ENCODE assay signal across 14 cellular contexts in genomic region chr3:58528629-58529028, GRCh38. TPM values are rescaled to one million over a fixed set of nuclear protein-coding genes. Genes with fewer than 3 reads are reported as not detected.
DNase-seq lines count a peak whose midpoint lies in the region; ATAC-seq, FAIRE-seq and TF ChIP-seq lines count a peak whose summit lies in the region.
"Had no signal": no experiment of that assay in that cellular context is flagged by ENCODE, and none has a peak within 500 bp of the region (broad histone marks: within the 10 kb centered on the region; RNA-seq: fewer than 3 reads in every experiment).

No MANE protein-coding gene starts in this region.

- TF ChIP-seq CTCF in brain (conservative IDR thresholded peaks at IDR 0.05) (no peak), kidney (IDR thresholded peaks at IDR 0.05; ENCODE audit: borderline replicate concordance, extremely low read depth, insufficient read depth) (no peak), neural progenitor cell (IDR thresholded peaks at IDR 0.05) (no peak)

- intact Hi-C loops in kidney (cut with DNase I) (no loop called here), posterior vena cava (cut with DNase I) (loop anchor here in 1 of 2 donors (10.0 kb wide), 1 partner anchor 104 kb away; no protein-coding TSS in a partner anchor)

- H3K9me3 Mint-ChIP-seq in brain, result peaks cover 0 to 2% (median 0%) of the 10 kb centered on the region in 5 experiments
- H3K9me3 Mint-ChIP-seq in neural progenitor cell, result peaks cover 3% of the 10 kb centered on the region
- H3K9me3 Mint-ChIP-seq: activated CD4-positive, alpha-beta memory T cell treated with anti-CD3 and anti-CD28 coated beads for 36 hours; CD4-positive, CD25-positive, alpha-beta regulatory T cell; central memory CD8-positive, alpha-beta T cell; immature natural killer cell had no signal

- peak; percentile 35 for DNase-seq in AG08396 (ENCODE audit: low spot score)
- DNase-seq in kidney, result peak; percentile 82
- no peak for DNase-seq in posterior vena cava (ENCODE audit: low spot score)
- no peak for DNase-seq in HEK293T (ENCODE audit: extremely low spot score)
- DNase-seq in neural progenitor cell (ENCODE audit: low spot score), result no peak
- DNase-seq: activated CD4-positive, alpha-beta memory T cell treated with anti-CD3 and anti-CD28 coated beads for 36 hours; CD4-positive, CD25-positive, alpha-beta regulatory T cell; immature natural killer cell; KG1; SHP77 treated with DMSO at 0.1 percent for 48 hours had no signal

- H3K4me3 ChIP-seq in kidney (ENCODE audit: low read length in 2 of 2), result no peak overlapping the region
- no peak overlapping the region for H3K4me3 ChIP-seq in neural progenitor cell

- no peak for TF ChIP-seq EP300 in Ishikawa (IDR thresholded peaks at IDR 0.05; ENCODE audit: borderline replicate concordance)

- CTCF ChIA-PET in HEK293T (lab: Yijun Ruan, JAX), result interaction anchor here (0.8 to 2.2 kb wide), 5 partner anchors 8 to 34 kb away, joined by 3 to 8 read pairs (median 4); no protein-coding TSS in a partner anchor

- H3K4me3 Mint-ChIP-seq in brain (no peak overlapping the region), neural progenitor cell (no peak overlapping the region)
- H3K4me3 Mint-ChIP-seq: activated CD4-positive, alpha-beta memory T cell treated with anti-CD3 and anti-CD28 coated beads for 36 hours; CD4-positive, CD25-positive, alpha-beta regulatory T cell; central memory CD8-positive, alpha-beta T cell; immature natural killer cell had no signal

- TF ChIP-seq RAD21 in Ishikawa (IDR thresholded peaks at IDR 0.05; ENCODE audit: low read depth), result peak; percentile 11; the same call in 1 of the 2 replicates

- no peaks in the 10 kb centered on the region for H3K9me3 ChIP-seq in kidney (ENCODE audit: control insufficient read depth in 1 of 2, low read length in 2 of 2)
- no peaks in the 10 kb centered on the region for H3K9me3 ChIP-seq in neural progenitor cell (ENCODE audit: low read depth)

- H2AFZ ChIP-seq in neural progenitor cell (replicated peaks), result no peak overlapping the region

- no peak for ATAC-seq in HG02678 (IDR thresholded peaks at IDR 0.05; ENCODE audit: unreplicated experiment)

- no peak overlapping the region for H3K4me2 ChIP-seq in neural progenitor cell

- H3K79me2 ChIP-seq in neural progenitor cell (ENCODE audit: low read depth), result no peaks in the 10 kb centered on the region

- FAIRE-seq in kidney (lab: Jason Lieb, UNC), result no peak

- H3K4me1 ChIP-seq in kidney (ENCODE audit: control insufficient read depth in 1 of 2, insufficient read depth in 1 of 2, low read depth in 1 of 2, low read length in 2 of 2), result peaks cover 22 to 29% of the 10 kb centered on the region in 2 donors
- peaks cover 3% of the 10 kb centered on the region for H3K4me1 ChIP-seq in neural progenitor cell

- H3K27me3 Mint-ChIP-seq in brain (no peaks in the 10 kb centered on the region), neural progenitor cell (ENCODE audit: insufficient read depth, low read depth) (peaks cover 2% of the 10 kb centered on the region)
- H3K27me3 Mint-ChIP-seq: activated CD4-positive, alpha-beta memory T cell treated with anti-CD3 and anti-CD28 coated beads for 36 hours; CD4-positive, CD25-positive, alpha-beta regulatory T cell; central memory CD8-positive, alpha-beta T cell had no signal

- H3K4me1 Mint-ChIP-seq in brain, result peaks cover 35% of the 10 kb centered on the region
- H3K4me1 Mint-ChIP-seq in neural progenitor cell, result peaks cover 48% of the 10 kb centered on the region

- no peaks in the 10 kb centered on the region for H4K20me1 ChIP-seq in neural progenitor cell (ENCODE audit: low read depth)

- no peaks in the 10 kb centered on the region for H3K27me3 ChIP-seq in neural progenitor cell

- POLR2A ChIA-PET in HEK293T (lab: Yijun Ruan, JAX), result interaction anchor here (1.0 kb wide), 1 partner anchor 95 kb away, joined by 3 read pairs; the partner anchor contains the start of gene PDHB

- H3K36me3 Mint-ChIP-seq in brain (no peaks in the 10 kb centered on the region), neural progenitor cell (peaks cover 2% of the 10 kb centered on the region)
- H3K36me3 Mint-ChIP-seq: activated CD4-positive, alpha-beta memory T cell treated with anti-CD3 and anti-CD28 coated beads for 36 hours; CD4-positive, CD25-positive, alpha-beta regulatory T cell; immature natural killer cell had no signal

- H3K27ac ChIP-seq in kidney (ENCODE audit: low read depth in 2 of 2, low read length in 2 of 2) (peak overlapping the region in 1 of 2 donors; percentile 40), neural progenitor cell (no peak overlapping the region)

- H3F3A ChIP-seq in neural progenitor cell (ENCODE audit: low read depth), result peaks cover 7% of the 10 kb centered on the region

- H3K36me3 ChIP-seq in kidney (ENCODE audit: control insufficient read depth in 1 of 2, insufficient read depth in 2 of 2, low read length in 2 of 2) (peaks cover 4 to 41% of the 10 kb centered on the region in 2 donors), neural progenitor cell (no peaks in the 10 kb centered on the region)

- H3K27ac Mint-ChIP-seq in brain (peak overlapping the region; percentile 45 to 85 (median 80)), neural progenitor cell (no peak overlapping the region)
- H3K27ac Mint-ChIP-seq: activated CD4-positive, alpha-beta memory T cell treated with anti-CD3 and anti-CD28 coated beads for 36 hours; CD4-positive, CD25-positive, alpha-beta regulatory T cell had no signal

- H3K9ac ChIP-seq in kidney (ENCODE audit: low read length in 2 of 2) (no peak overlapping the region), neural progenitor cell (no peak overlapping the region)

TF ChIP-seq in Ishikawa, 13 proteins besides CTCF, POLR2A, EP300 and RAD21:
- TF ChIP-seq NFIC (IDR thresholded peaks at IDR 0.05) (peak; percentile 81), YY1 (IDR thresholded peaks at IDR 0.05; ENCODE audit: low read depth) (peak; percentile 68), TCF12 (IDR thresholded peaks at IDR 0.05; ENCODE audit: low read depth) (0 out of 2 replicates have a peak, but pooled peaks have one; percentile 21), CEBPB (IDR thresholded peaks at IDR 0.05) (no peak)

TF ChIP-seq in HEK293T, 16 proteins besides CTCF, POLR2A, EP300 and RAD21:
- TF ChIP-seq SP1 (IDR thresholded peaks at IDR 0.05) (no peak), CTBP1 (IDR thresholded peaks at IDR 0.05; ENCODE audit: borderline replicate concordance) (no peak), FOXM1 (IDR thresholded peaks at IDR 0.05; ENCODE audit: borderline replicate concordance) (no peak), NFRKB (IDR thresholded peaks at IDR 0.05) (no peak), ZNF384 (IDR thresholded peaks at IDR 0.05) (no peak)
TF ChIP-seq in HEK293T: peak in this region for 0.

RNA-seq across cellular contexts. Expression of gene ACOX2, which starts 8.4 kb away (rescaled TPM):
- polyA plus RNA-seq in brain (ENCODE audit: insufficient read depth, low read depth, low replicate concordance) (2.5 TPM), kidney (ENCODE audit: insufficient read depth, low read depth, low replicate concordance) (85.5 TPM)
- total RNA-seq in kidney (18.6 TPM), posterior vena cava (10 to 100 TPM; 11.9 to 20.6 TPM), neural progenitor cell (ENCODE audit: low replicate concordance) (4.3 and 7.6 TPM in 2 replicates)
- total RNA-seq: activated CD4-positive, alpha-beta memory T cell treated with anti-CD3 and anti-CD28 coated beads for 36 hours; CD4-positive, CD25-positive, alpha-beta regulatory T cell had no signal
- polyA plus RNA-seq: CD4-positive, CD25-positive, alpha-beta regulatory T cell; immature natural killer cell had no signal

RNA-seq across cellular contexts. Expression of gene KCTD6, which starts 36.7 kb away (rescaled TPM):
- polyA plus RNA-seq in brain (ENCODE audit: insufficient read depth, low read depth, low replicate concordance) (5.2 TPM), kidney (ENCODE audit: insufficient read depth, low read depth, low replicate concordance) (24.5 TPM)
- total RNA-seq in kidney (19.0 TPM), posterior vena cava (10 to 100 TPM in 1 of 2 donors, 1 to 10 TPM in 1; 7.5 to 10.6 TPM), neural progenitor cell (ENCODE audit: low replicate concordance) (29.3 and 39.6 TPM in 2 replicates)

RNA-seq across cellular contexts. Expression of gene FAM107A, which starts 48.6 kb away (rescaled TPM):
- polyA plus RNA-seq in brain (ENCODE audit: insufficient read depth, low read depth, low replicate concordance) (470 TPM), kidney (ENCODE audit: insufficient read depth, low read depth, low replicate concordance) (52.5 TPM)
- total RNA-seq in kidney (180 TPM), posterior vena cava (10 to 100 TPM; 22.9 to 38.7 TPM), neural progenitor cell (ENCODE audit: low replicate concordance) (0.11 and 0.71 TPM in 2 replicates)
- total RNA-seq: activated CD4-positive, alpha-beta memory T cell treated with anti-CD3 and anti-CD28 coated beads for 36 hours; CD4-positive, CD25-positive, alpha-beta regulatory T cell had no signal
- polyA plus RNA-seq: CD4-positive, CD25-positive, alpha-beta regulatory T cell; immature natural killer cell had no signal

Comparison
In these comparisons a context has a peak if more than half of its experiments do, and no peak if none do; other contexts are left out.
1. DNase-seq: peak in AG08396 (single experiment) and kidney (single experiment); none in posterior vena cava (single experiment), HEK293T (single experiment) and neural progenitor cell (single experiment).
2. RNA of gene FAM107A, which starts 48.6 kb away (total RNA-seq): 180 TPM in kidney (single experiment) and 22.9 to 38.7 TPM in posterior vena cava; 0.11 to 0.71 TPM in neural progenitor cell; every median in the first group is over 10 times any median in the second.